Comparison of ENCODE assay signal across 11 cellular contexts in genomic region chr4:118282692-118283091, GRCh38.
DNase-seq lines count a peak whose midpoint lies in the region; FAIRE-seq and TF ChIP-seq lines count a peak whose summit lies in the region.
"Had no signal": no experiment of that assay in that cellular context is flagged by ENCODE, and none has a peak within 500 bp of the region (broad histone marks: within the 10 kb centered on the region; RNA-seq: fewer than 3 reads in every experiment).

No MANE protein-coding gene starts in this region.

- no peak overlapping the region for H3K9ac ChIP-seq in OCI-LY1 (ENCODE audit: low read length)

- peak; percentile 51 for DNase-seq in stimulated activated CD4-positive, alpha-beta T cell treated with anti-CD3 and anti-CD28 coated beads, Interleukin-15, amount 100 ng/mL, for 24 hours
- DNase-seq in stimulated activated CD4-positive, alpha-beta T cell treated with anti-CD3 and anti-CD28 coated beads, Interleukin-4, amount 100 ng/mL, for 4 hours, result no peak
- peak; percentile 92 for DNase-seq in bronchial epithelial cell (ENCODE audit: low read depth)
- DNase-seq in urothelium cell line (ENCODE audit: low spot score), result peak; percentile 16
- no peak for DNase-seq in NCI-H2227 treated with DMSO at 0.1 percent for 48 hours (lab: John Stamatoyannopoulos, UW)
- no peak for DNase-seq in NCI-H1092 (lab: John Stamatoyannopoulos, UW)
- no peak for DNase-seq in NCI-H524 treated with DMSO at 0.1 percent for 48 hours (lab: John Stamatoyannopoulos, UW)
- DNase-seq: activated naive CD4-positive, alpha-beta T cell treated with anti-CD3 and anti-CD28 coated beads, Interleukin-2, amount 10 ng/mL, durations not matched to agents 7 days and 5 days; DND-41 had no signal

- FAIRE-seq in bronchial epithelial cell (lab: Jason Lieb, UNC) (no peak), urothelium cell line (lab: Jason Lieb, UNC) (no peak)

- peak overlapping the region; percentile 90; the same call in 1 of the 2 replicates for H3K4me2 ChIP-seq in OCI-LY1 (ENCODE audit: low read length)

- H3K27ac ChIP-seq in OCI-LY1 (ENCODE audit: low read depth, low read length, poor library complexity, severe bottlenecking), result peak overlapping the region; percentile 53

- H3K9me2 ChIP-seq in OCI-LY1 (ENCODE audit: low read depth, low read length), result no peaks in the 10 kb centered on the region

- H3K36me3 ChIP-seq in OCI-LY1 (ENCODE audit: insufficient read depth, low read length) (peaks cover 43% of the 10 kb centered on the region), bronchial epithelial cell (ENCODE audit: control insufficient read depth, insufficient read depth, low read length) (peaks cover 10% of the 10 kb centered on the region)

- H3K4me3 ChIP-seq in OCI-LY1 (ENCODE audit: low read depth, low read length, poor library complexity, severe bottlenecking), result no peak overlapping the region
- H3K4me3 ChIP-seq in bronchial epithelial cell (ENCODE audit: low read depth, low read length), result no peak overlapping the region
- H3K4me3 ChIP-seq: psoas muscle had no signal

- TF ChIP-seq CTCF in OCI-LY1 (IDR thresholded peaks at IDR 0.05; ENCODE audit: low read length) (no peak), bronchial epithelial cell (IDR thresholded peaks at IDR 0.05; ENCODE audit: insufficient read depth, low read length, severe bottlenecking) (no peak)

- no peaks in the 10 kb centered on the region for H3K27me3 ChIP-seq in OCI-LY1 (ENCODE audit: insufficient read depth, low read length)
- no peaks in the 10 kb centered on the region for H3K27me3 ChIP-seq in bronchial epithelial cell (ENCODE audit: control insufficient read depth, insufficient read depth, low read length)

- peaks cover 22% of the 10 kb centered on the region for H3F3A ChIP-seq in OCI-LY1 (ENCODE audit: insufficient read depth, low read length)

- no peak overlapping the region for H2AFZ ChIP-seq in OCI-LY1 (ENCODE audit: low read length)

- peaks cover 52% of the 10 kb centered on the region for H3K4me1 ChIP-seq in OCI-LY1 (ENCODE audit: insufficient read depth, low read length, severe bottlenecking)

- no peaks in the 10 kb centered on the region for H4K20me1 ChIP-seq in OCI-LY1 (ENCODE audit: insufficient read depth, low read length)

- H3K79me2 ChIP-seq in OCI-LY1 (ENCODE audit: insufficient read depth, low read length), result peaks cover 13% of the 10 kb centered on the region

- no peaks in the 10 kb centered on the region for H3K9me3 ChIP-seq in OCI-LY1 (ENCODE audit: low read length)
- H3K9me3 ChIP-seq: psoas muscle had no signal

Comparison
In these comparisons a context has a peak if more than half of its experiments do, and no peak if none do; other contexts are left out.
1. DNase-seq: peak in stimulated activated CD4-positive, alpha-beta T cell treated with anti-CD3 and anti-CD28 coated beads, Interleukin-15, amount 100 ng/mL, for 24 hours (single experiment), bronchial epithelial cell (single experiment) and urothelium cell line (single experiment); none in stimulated activated CD4-positive, alpha-beta T cell treated with anti-CD3 and anti-CD28 coated beads, Interleukin-4, amount 100 ng/mL, for 4 hours (0 of 2), NCI-H2227 treated with DMSO at 0.1 percent for 48 hours (single experiment), NCI-H1092 (single experiment) and NCI-H524 treated with DMSO at 0.1 percent for 48 hours (single experiment).